Comparison of ENCODE assay signal across 20 cellular contexts in the genomic region with DNA sequence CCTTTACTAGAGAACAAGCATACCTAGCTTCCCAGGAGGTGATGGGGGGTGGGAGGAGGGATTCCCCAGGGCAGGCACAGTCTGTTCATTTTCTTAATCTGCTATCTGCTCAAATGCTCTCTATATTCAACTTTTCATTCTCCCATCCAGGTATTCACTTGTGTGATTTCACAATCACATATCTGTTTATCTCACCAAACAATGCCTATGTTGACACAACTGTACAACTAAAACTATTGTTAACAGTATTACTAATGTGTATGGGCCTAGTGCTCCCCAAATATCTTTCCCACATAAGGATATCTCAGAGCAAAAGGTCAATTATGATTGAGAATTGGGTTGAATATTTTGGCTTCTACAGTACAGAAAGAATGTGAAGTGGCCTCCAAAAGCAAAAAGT.
"Had no signal": no experiment of that assay in that cellular context is flagged by ENCODE, and none has a peak within 500 bp of the region (broad histone marks: within the 10 kb centered on the region; RNA-seq: fewer than 3 reads in every experiment).

No MANE protein-coding gene starts in this region.

- H3K9me3 ChIP-seq: MG63, SK-N-SH had no signal

- H3K27me3 ChIP-seq: MG63 had no signal

- H3K4me2 ChIP-seq: SK-N-SH had no signal

- H3K36me3 ChIP-seq: MG63 had no signal

- DNase-seq: KBM-7, MG63, NCI-H1092, NCI-H1105 treated with DMSO at 0.1 percent for 48 hours, NCI-H1417 treated with DMSO at 0.1 percent for 48 hours, NCI-H146, NCI-H1694 treated with DMSO at 0.1 percent for 48 hours, NCI-H1930, NCI-H2081, NCI-H2171, NCI-H446, NCI-H510A, NCI-H524 treated with DMSO at 0.1 percent for 48 hours, NCI-H69, NCI-H774, Right ventricle myocardium superior, RPMI8226, SK-N-SH, SW 1271 had no signal

- H3K9ac ChIP-seq: SK-N-SH had no signal

- H3K4me3 ChIP-seq: MG63 had no signal

- H3K9me2 ChIP-seq: SK-N-SH had no signal

- FAIRE-seq: RCC 7860 had no signal
